14 cellular contexts compared by ENCODE assay signal in the genomic region with DNA sequence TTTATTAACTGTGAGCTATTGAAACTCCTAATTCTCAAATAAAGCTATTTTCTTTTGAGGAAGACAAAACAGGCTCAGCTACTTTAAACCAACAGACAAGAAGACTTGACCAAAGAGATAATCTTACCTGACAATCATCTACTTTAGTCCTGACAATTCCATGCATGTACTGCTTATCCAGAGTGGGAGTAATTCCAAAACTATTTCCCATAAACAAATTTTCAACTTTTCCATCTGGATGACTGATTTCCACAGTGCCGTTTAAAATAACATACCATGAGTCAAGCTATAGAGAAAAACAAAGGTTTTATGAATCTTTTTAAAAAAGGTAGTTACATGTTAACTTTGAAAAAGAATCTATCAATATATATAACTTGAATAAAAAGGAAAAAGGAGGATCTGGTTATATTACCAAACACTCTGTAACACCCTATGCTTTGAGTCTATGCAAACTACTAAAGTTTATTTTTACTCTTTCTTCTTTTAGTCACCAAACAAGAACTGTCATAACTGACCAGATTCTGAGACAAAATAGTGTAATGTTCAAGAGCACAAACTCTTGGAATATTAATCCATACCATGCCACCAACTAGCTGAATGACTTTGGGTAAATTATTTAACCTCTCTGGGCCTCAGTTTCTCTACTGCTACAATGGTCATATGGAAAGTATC.
DNase-seq lines count a peak whose midpoint lies in the region; ATAC-seq, FAIRE-seq and TF ChIP-seq lines count a peak whose summit lies in the region.
"Had no signal": no experiment of that assay in that cellular context is flagged by ENCODE, and none has a peak within 500 bp of the region (broad histone marks: within the 10 kb centered on the region; RNA-seq: fewer than 3 reads in every experiment).

No MANE protein-coding gene starts in this region.

- peak; percentile 28 for FAIRE-seq in A549 (lab: Jason Lieb, UNC)

- TF ChIP-seq POLR2A in A549 (IDR thresholded peaks at IDR 0.05; ENCODE audit: low read length) (no peak), transverse colon (IDR thresholded peaks at IDR 0.05) (no peak)

- POLR2A ChIA-PET in A549 (lab: Yijun Ruan, JAX) = no interaction called here

- H3K4me2 ChIP-seq in A549 = no peak overlapping the region

- intact Hi-C loops in transverse colon (cut with DNase I; ENCODE audit: low total_unique reads) = no loop called here

- CTCF ChIA-PET in A549 (lab: Yijun Ruan, JAX) = interaction anchor here (0.5 to 1.8 kb wide), 4 partner anchors 16 to 84 kb away, joined by 3 to 5 read pairs (median 3); no protein-coding TSS in a partner anchor

- in situ Hi-C loops in transverse colon (cut with MboI; ENCODE audit: low pct_ligation_motif_present in 1 of 4, low pct_unique_long_range_greater_than_20kb in 1 of 4, low sequenced_read_pairs in 3 of 4) = no loop called here

- DNase-seq in A549 (ENCODE audit: low read depth in 1 of 2, low spot score in 1 of 2) (no peak), RWPE2 (ENCODE audit: low spot score) (no peak), iris pigment epithelial cell (ENCODE audit: low read depth) (peak; percentile 11), NCI-H1694 treated with DMSO at 0.1 percent for 48 hours (lab: John Stamatoyannopoulos, UW) (no peak), transverse colon (no peak)
- DNase-seq in stimulated activated naive CD4-positive, alpha-beta T cell treated with Interleukin-2 at 50 U/mL for 16 hours (lab: John Stamatoyannopoulos, UW) = no peak
- DNase-seq: activated CD4-positive, alpha-beta T cell treated with anti-CD3 and anti-CD28 coated beads for 48 hours; Caco-2; MG63; NCI-H82; T-helper 2 cell had no signal

- no peak overlapping the region for H3K4me3 ChIP-seq in A549
- H3K4me3 ChIP-seq in RWPE2 (ENCODE audit: severe bottlenecking) = no peak overlapping the region
- no peak overlapping the region for H3K4me3 ChIP-seq in transverse colon
- H3K4me3 ChIP-seq: MG63, vagina had no signal

- TF ChIP-seq RAD21 in A549 (conservative IDR thresholded peaks at IDR 0.05 in 1 of 2, IDR thresholded peaks at IDR 0.05 in 1 of 2) = no peak

- no peaks in the 10 kb centered on the region for H3K9me3 ChIP-seq in A549
- H3K9me3 ChIP-seq in RWPE2 (ENCODE audit: severe bottlenecking) = no peaks in the 10 kb centered on the region
- no peaks in the 10 kb centered on the region for H3K9me3 ChIP-seq in transverse colon
- H3K9me3 ChIP-seq: Caco-2, MG63, vagina had no signal

- no peak for TF ChIP-seq CTCF in A549 (IDR thresholded peaks at IDR 0.05)
- TF ChIP-seq CTCF in RWPE2 (IDR thresholded peaks at IDR 0.05; ENCODE audit: poor library complexity, severe bottlenecking) = no peak
- TF ChIP-seq CTCF in transverse colon (IDR thresholded peaks at IDR 0.05) = no peak

- H3K27ac ChIP-seq in A549 (no peak overlapping the region), RWPE2 (ENCODE audit: poor library complexity, severe bottlenecking) (no peak overlapping the region), transverse colon (no peak overlapping the region)
- H3K27ac ChIP-seq: vagina had no signal

- H3K4me1 ChIP-seq in A549 (no peaks in the 10 kb centered on the region), RWPE2 (ENCODE audit: insufficient read depth, poor library complexity, severe bottlenecking) (no peaks in the 10 kb centered on the region), transverse colon (no peaks in the 10 kb centered on the region)
- H3K4me1 ChIP-seq: Caco-2, vagina had no signal

- no peaks in the 10 kb centered on the region for H3K27me3 ChIP-seq in RWPE2 (ENCODE audit: insufficient read depth, poor library complexity, severe bottlenecking)
- H3K27me3 ChIP-seq in transverse colon = no peaks in the 10 kb centered on the region
- H3K27me3 ChIP-seq: MG63, vagina had no signal

- TF ChIP-seq EP300 in A549 (IDR thresholded peaks at IDR 0.05) = no peak
- TF ChIP-seq EP300 in transverse colon (IDR thresholded peaks at IDR 0.05; ENCODE audit: low read depth) = no peak

- no peak for ATAC-seq in A549
- peak; percentile 75 for ATAC-seq in GM21390 (IDR thresholded peaks at IDR 0.05; ENCODE audit: unreplicated experiment)
- ATAC-seq in RWPE2 (ENCODE audit: low read depth) = peak; percentile 25; the same call in 1 of the 3 replicates
- no peak for ATAC-seq in HG03108 (IDR thresholded peaks at IDR 0.05; ENCODE audit: unreplicated experiment)

- WGBS in A549 (ENCODE audit: missing lambda C conversion rate) = 71% methylated on average over 1 of the region's 1 CpG
- WGBS in transverse colon (ENCODE audit: low coverage in 1 of 2), 2 donors = 74 to 86% methylated on average over 1 of the region's 1 CpG

- H3K36me3 ChIP-seq in RWPE2 (ENCODE audit: low read depth) (peaks cover 50% of the 10 kb centered on the region), transverse colon (peaks cover 0 to 7% (median 2%) of the 10 kb centered on the region in 4 donors)

TF ChIP-seq in A549, 52 proteins besides CTCF, POLR2A, EP300 and RAD21:
- TF ChIP-seq JUN (IDR thresholded peaks at IDR 0.05) (no peak), BCL3 (IDR thresholded peaks at IDR 0.05) (no peak), SREBF2 (IDR thresholded peaks at IDR 0.05) (no peak), ZNF302 (CRISPR knock-in tag; IDR thresholded peaks at IDR 0.05) (no peak), USF2 (IDR thresholded peaks at IDR 0.05) (no peak), FOSB (CRISPR knock-in tag; IDR thresholded peaks at IDR 0.05) (no peak)
- TF ChIP-seq, protein P1, sequence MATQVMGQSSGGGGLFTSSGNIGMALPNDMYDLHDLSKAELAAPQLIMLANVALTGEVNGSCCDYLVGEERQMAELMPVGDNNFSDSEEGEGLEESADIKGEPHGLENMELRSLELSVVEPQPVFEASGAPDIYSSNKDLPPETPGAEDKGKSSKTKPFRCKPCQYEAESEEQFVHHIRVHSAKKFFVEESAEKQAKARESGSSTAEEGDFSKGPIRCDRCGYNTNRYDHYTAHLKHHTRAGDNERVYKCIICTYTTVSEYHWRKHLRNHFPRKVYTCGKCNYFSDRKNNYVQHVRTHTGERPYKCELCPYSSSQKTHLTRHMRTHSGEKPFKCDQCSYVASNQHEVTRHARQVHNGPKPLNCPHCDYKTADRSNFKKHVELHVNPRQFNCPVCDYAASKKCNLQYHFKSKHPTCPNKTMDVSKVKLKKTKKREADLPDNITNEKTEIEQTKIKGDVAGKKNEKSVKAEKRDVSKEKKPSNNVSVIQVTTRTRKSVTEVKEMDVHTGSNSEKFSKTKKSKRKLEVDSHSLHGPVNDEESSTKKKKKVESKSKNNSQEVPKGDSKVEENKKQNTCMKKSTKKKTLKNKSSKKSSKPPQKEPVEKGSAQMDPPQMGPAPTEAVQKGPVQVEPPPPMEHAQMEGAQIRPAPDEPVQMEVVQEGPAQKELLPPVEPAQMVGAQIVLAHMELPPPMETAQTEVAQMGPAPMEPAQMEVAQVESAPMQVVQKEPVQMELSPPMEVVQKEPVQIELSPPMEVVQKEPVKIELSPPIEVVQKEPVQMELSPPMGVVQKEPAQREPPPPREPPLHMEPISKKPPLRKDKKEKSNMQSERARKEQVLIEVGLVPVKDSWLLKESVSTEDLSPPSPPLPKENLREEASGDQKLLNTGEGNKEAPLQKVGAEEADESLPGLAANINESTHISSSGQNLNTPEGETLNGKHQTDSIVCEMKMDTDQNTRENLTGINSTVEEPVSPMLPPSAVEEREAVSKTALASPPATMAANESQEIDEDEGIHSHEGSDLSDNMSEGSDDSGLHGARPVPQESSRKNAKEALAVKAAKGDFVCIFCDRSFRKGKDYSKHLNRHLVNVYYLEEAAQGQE (IDR thresholded peaks at IDR 0.05) = no peak

Comparison
In these comparisons a context has a peak if more than half of its experiments do, and no peak if none do; other contexts are left out.
1. ATAC-seq: peak in GM21390 (single experiment) and RWPE2 (single experiment); none in A549 (0 of 2) and HG03108 (single experiment).